In genomic region chr4:3857316-3857926, GRCh38 we compare ENCODE assay signal across 2 cellular contexts.
TF ChIP-seq lines count a peak whose summit lies in the region.

No MANE protein-coding gene starts in this region.

TF ChIP-seq in HEK293, 187 proteins besides CTCF, POLR2A, EP300 and RAD21 (continued from another document):
- TF ChIP-seq ZNF214 (tag by site-specific recombination; IDR thresholded peaks at IDR 0.05; ENCODE audit: borderline replicate concordance) (no peak), SCRT2 (tag by site-specific recombination; IDR thresholded peaks at IDR 0.05) (no peak), PRDM4 (tag by site-specific recombination; IDR thresholded peaks at IDR 0.05) (no peak), ZNF561 (tag by site-specific recombination; IDR thresholded peaks at IDR 0.05; ENCODE audit: borderline replicate concordance) (no peak), KLF16 (tag by site-specific recombination; IDR thresholded peaks at IDR 0.05) (no peak), ZNF747 (tag by site-specific recombination; IDR thresholded peaks at IDR 0.05) (no peak)
TF ChIP-seq in HEK293: peak in this region for 2.

TF ChIP-seq in K562, 482 proteins besides CTCF, POLR2A, EP300 and RAD21 (continued from another document):
- no peak for TF ChIP-seq CHD7 (IDR thresholded peaks at IDR 0.05; ENCODE audit: low read depth, low read length)
- TF ChIP-seq IRF9 (tag; IDR thresholded peaks at IDR 0.05): no peak
- no peak for TF ChIP-seq ZNF431 (CRISPR knock-in tag; IDR thresholded peaks at IDR 0.05)
- no peak for TF ChIP-seq SMARCA4 (IDR thresholded peaks at IDR 0.05)
- TF ChIP-seq MED1 (CRISPR knock-in tag; IDR thresholded peaks at IDR 0.05; ENCODE audit: borderline replicate concordance): no peak
- no peak for TF ChIP-seq CEBPZ (IDR thresholded peaks at IDR 0.05; ENCODE audit: borderline replicate concordance, low read depth, low read length)
- TF ChIP-seq KAT2B (IDR thresholded peaks at IDR 0.05; ENCODE audit: low read depth, low read length): no peak
- TF ChIP-seq BRD9 (IDR thresholded peaks at IDR 0.05; ENCODE audit: low read depth, partially characterized antibody): no peak
- TF ChIP-seq HCFC1 (IDR thresholded peaks at IDR 0.05; ENCODE audit: low read depth, low read length): no peak
- TF ChIP-seq ZNF347 (CRISPR knock-in tag; IDR thresholded peaks at IDR 0.05; ENCODE audit: low read depth): no peak
- no peak for TF ChIP-seq MYC (IDR thresholded peaks at IDR 0.05; ENCODE audit: low read depth, low read length)
- TF ChIP-seq MYC (CRISPR knock-in tag; IDR thresholded peaks at IDR 0.05; ENCODE audit: borderline replicate concordance, low read depth): no peak
- no peak for TF ChIP-seq POLR3G (IDR thresholded peaks at IDR 0.05; ENCODE audit: extremely low read depth, insufficient read length, insufficient replicate concordance)
